Comparison of ENCODE assay signal across 15 cellular contexts in the genomic region with DNA sequence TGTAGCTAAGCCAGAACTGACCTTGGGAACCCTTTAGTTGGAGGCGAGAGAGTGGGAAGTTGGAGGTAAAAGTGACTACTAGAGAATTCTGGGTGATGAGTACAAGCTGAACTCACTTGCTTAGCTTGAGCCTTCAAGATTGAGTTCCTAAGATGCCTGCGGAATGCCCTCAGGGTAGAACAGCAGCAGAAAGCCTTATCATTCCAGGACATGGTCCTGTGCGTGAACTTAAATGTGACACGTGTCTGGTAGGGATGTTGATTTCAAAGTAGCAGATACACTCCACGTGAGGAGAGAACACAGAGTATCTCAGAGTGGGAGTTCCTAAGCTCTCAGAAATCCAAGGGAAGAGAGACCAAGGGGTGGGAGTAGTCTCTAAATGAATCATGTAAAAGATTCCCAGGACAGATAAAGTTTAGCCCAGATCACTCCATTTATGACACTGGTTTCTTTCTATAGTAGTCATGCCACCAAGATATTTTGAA.
DNase-seq lines count a peak whose midpoint lies in the region; ATAC-seq lines count a peak whose summit lies in the region.
"Had no signal": no experiment of that assay in that cellular context is flagged by ENCODE, and none has a peak within 500 bp of the region (broad histone marks: within the 10 kb centered on the region; RNA-seq: fewer than 3 reads in every experiment).

No MANE protein-coding gene starts in this region.

- no peaks in the 10 kb centered on the region for H3K36me3 ChIP-seq in muscle layer of duodenum (ENCODE audit: control insufficient read depth in 1 of 2, insufficient read depth in 2 of 2, low read length in 2 of 2)

- H3K4me3 Mint-ChIP-seq in natural killer cell treated with Interleukin-12 subunit alpha and Interleukin-12 subunit beta and Interleukin-15 and Interleukin-18, amount 100 ng/mL, for 72 hours: no peak overlapping the region
- H3K4me3 Mint-ChIP-seq: activated CD8-positive, alpha-beta T cell treated with anti-CD3 and anti-CD28 coated beads, Interleukin-2, amount 10 ng/mL, durations not matched to agents 7 days and 5 days; B cell had no signal

- H3K27ac ChIP-seq in muscle layer of duodenum (ENCODE audit: low read length): peak overlapping the region; percentile 33
- H3K27ac ChIP-seq: SK-N-MC had no signal

- in situ Hi-C loops in Caki2 (cut with HindIII; ENCODE audit: low pct_unique_long_range_greater_than_20kb, low sequenced_read_pairs): no loop called here

- H3K36me3 Mint-ChIP-seq in natural killer cell treated with Interleukin-12 subunit alpha and Interleukin-12 subunit beta and Interleukin-15 and Interleukin-18, amount 100 ng/mL, for 72 hours: no peaks in the 10 kb centered on the region

- no peaks in the 10 kb centered on the region for H3K27me3 ChIP-seq in muscle layer of duodenum (ENCODE audit: low read depth, low read length)

- peak; percentile 9 for ATAC-seq in HG03045 (IDR thresholded peaks at IDR 0.05; ENCODE audit: unreplicated experiment)
- no peak for ATAC-seq in GM18519 (IDR thresholded peaks at IDR 0.05; ENCODE audit: low FRiP score, unreplicated experiment)
- no peak for ATAC-seq in natural killer cell treated with Interleukin-12 subunit alpha and Interleukin-12 subunit beta and Interleukin-15 and Interleukin-18, amount 100 ng/mL, for 72 hours
- ATAC-seq: activated CD8-positive, alpha-beta T cell treated with anti-CD3 and anti-CD28 coated beads, Interleukin-2, amount 10 ng/mL, durations not matched to agents 7 days and 5 days had no signal

- DNase-seq in Caki2 (ENCODE audit: low read depth): peak; percentile 87
- DNase-seq in amniotic epithelial cell (ENCODE audit: low read depth): peak; percentile 15
- DNase-seq in activated CD4-positive, CD25-positive, alpha-beta regulatory T cell treated with anti-CD3 and anti-CD28 coated beads, Interleukin-2, amount 50 U/mL, for 72 hours: no peak
- no peak for DNase-seq in SIG-M5 (lab: John Stamatoyannopoulos, UW)
- DNase-seq in natural killer cell treated with Interleukin-12 subunit alpha and Interleukin-12 subunit beta and Interleukin-15 and Interleukin-18, amount 100 ng/mL, for 72 hours (ENCODE audit: low spot score): no peak
- DNase-seq: activated CD8-positive, alpha-beta T cell treated with anti-CD3 and anti-CD28 coated beads, Interleukin-2, amount 10 ng/mL, durations not matched to agents 7 days and 5 days; dermis blood vessel endothelial cell; DMS153; MV-4-11; NCI-H2171 had no signal

- H3K4me1 ChIP-seq in muscle layer of duodenum (ENCODE audit: control insufficient read depth in 1 of 2, insufficient read depth in 2 of 2, low read length in 2 of 2): peaks cover 0 to 10% of the 10 kb centered on the region in 2 donors

- H3K9me3 Mint-ChIP-seq in natural killer cell treated with Interleukin-12 subunit alpha and Interleukin-12 subunit beta and Interleukin-15 and Interleukin-18, amount 100 ng/mL, for 72 hours: peaks cover 2% of the 10 kb centered on the region

- peaks cover 0 to 9% of the 10 kb centered on the region in 2 donors for H3K27me3 Mint-ChIP-seq in natural killer cell treated with Interleukin-12 subunit alpha and Interleukin-12 subunit beta and Interleukin-15 and Interleukin-18, amount 100 ng/mL, for 72 hours

- H3K27ac Mint-ChIP-seq in natural killer cell treated with Interleukin-12 subunit alpha and Interleukin-12 subunit beta and Interleukin-15 and Interleukin-18, amount 100 ng/mL, for 72 hours: no peak overlapping the region
- H3K27ac Mint-ChIP-seq: activated CD8-positive, alpha-beta T cell treated with anti-CD3 and anti-CD28 coated beads, Interleukin-2, amount 10 ng/mL, durations not matched to agents 7 days and 5 days; B cell had no signal

- H3K4me1 Mint-ChIP-seq in natural killer cell treated with Interleukin-12 subunit alpha and Interleukin-12 subunit beta and Interleukin-15 and Interleukin-18, amount 100 ng/mL, for 72 hours (ENCODE audit: low read depth in 2 of 2): no peaks in the 10 kb centered on the region
- H3K4me1 Mint-ChIP-seq: B cell had no signal

- H3K9me3 ChIP-seq in muscle layer of duodenum (ENCODE audit: control insufficient read depth in 1 of 2, low read length in 2 of 2): peaks cover 0 to 3% of the 10 kb centered on the region in 2 donors

- no peak overlapping the region for H3K4me3 ChIP-seq in muscle layer of duodenum (ENCODE audit: low read depth in 1 of 2, low read length in 2 of 2)
- H3K4me3 ChIP-seq: SK-N-MC had no signal

Comparison
In these comparisons a context has a peak if more than half of its experiments do, and no peak if none do; other contexts are left out.
1. DNase-seq: peak in Caki2 (single experiment) and amniotic epithelial cell (single experiment); none in activated CD4-positive, CD25-positive, alpha-beta regulatory T cell treated with anti-CD3 and anti-CD28 coated beads, Interleukin-2, amount 50 U/mL, for 72 hours (single experiment), SIG-M5 (single experiment) and natural killer cell treated with Interleukin-12 subunit alpha and Interleukin-12 subunit beta and Interleukin-15 and Interleukin-18, amount 100 ng/mL, for 72 hours (single experiment).